In genomic region chr1:62131093-62131725, GRCh38 we compare ENCODE assay signal across 8 cellular contexts.
DNase-seq lines count a peak whose midpoint lies in the region; ATAC-seq, FAIRE-seq and TF ChIP-seq lines count a peak whose summit lies in the region.

No MANE protein-coding gene starts in this region.

- no peak overlapping the region for H3K4me3 ChIP-seq in A673 (ENCODE audit: low read depth, low read length, poor library complexity, severe bottlenecking)
- H3K4me3 ChIP-seq in GM12875 (ENCODE audit: low read depth, low read length) = no peak overlapping the region
- no peak overlapping the region for H3K4me3 ChIP-seq in endothelial cell of umbilical vein (replicated peaks in 1 of 3; ENCODE audit: insufficient read depth in 1 of 3, low read depth in 1 of 3, low read length in 3 of 3)

- H3K4me2 ChIP-seq in endothelial cell of umbilical vein (ENCODE audit: insufficient read depth, low read length) = no peak overlapping the region

- H3K9me3 ChIP-seq in A673 (ENCODE audit: low read depth, low read length, poor library complexity, severe bottlenecking) (no peaks in the 10 kb centered on the region), endothelial cell of umbilical vein (replicated peaks; ENCODE audit: control insufficient read depth, insufficient read depth, low read length) (no peaks in the 10 kb centered on the region)

- TF ChIP-seq POLR2A in endothelial cell of umbilical vein (IDR thresholded peaks at IDR 0.05; ENCODE audit: low read depth, low read length) = no peak

- intact Hi-C loops in A673 (cut with micrococcal nuclease; ENCODE audit: unreplicated experiment) (loop anchor here (5.0 kb wide), 2 partner anchors 49 to 209 kb away; no protein-coding TSS in a partner anchor), endothelial cell of umbilical vein (cut with micrococcal nuclease) (loop anchor here (1.0 to 5.0 kb wide), 3 partner anchors 49 to 209 kb away; no protein-coding TSS in a partner anchor)

- no peaks in the 10 kb centered on the region for H4K20me1 ChIP-seq in endothelial cell of umbilical vein (replicated peaks; ENCODE audit: control insufficient read depth, extremely low read depth, insufficient read depth, low read length)

- no peaks in the 10 kb centered on the region for H3K9me1 ChIP-seq in endothelial cell of umbilical vein (replicated peaks; ENCODE audit: control insufficient read depth, extremely low read depth, insufficient read depth, low read length)

- H3K27me3 ChIP-seq in A673 (replicated peaks; ENCODE audit: insufficient read depth, low read depth, low read length, poor library complexity) (no peaks in the 10 kb centered on the region), endothelial cell of umbilical vein (ENCODE audit: control insufficient read depth in 2 of 2, insufficient read depth in 2 of 2, low read length in 2 of 2) (no peaks in the 10 kb centered on the region)

- CTCF ChIA-PET in A673 (lab: Charles Lee) (interaction anchor here (0.6 to 1.2 kb wide), 4 partner anchors 10 to 49 kb away, joined by 3 to 11 read pairs (median 4); no protein-coding TSS in a partner anchor), endothelial cell of umbilical vein (lab: Charles Lee) (interaction anchor here (0.8 to 3.5 kb wide), 17 partner anchors 9 to 138 kb away, joined by 3 to 50 read pairs (median 5); no protein-coding TSS in a partner anchor)

- H3K9ac ChIP-seq in endothelial cell of umbilical vein (replicated peaks; ENCODE audit: extremely low read depth, insufficient read depth, low read length) = no peak overlapping the region

- TF ChIP-seq CTCF in A673 (conservative IDR thresholded peaks at IDR 0.05; ENCODE audit: low read depth, low read length) (peak; percentile 97), GM12875 (IDR thresholded peaks at IDR 0.05; ENCODE audit: borderline replicate concordance, insufficient read depth, low read depth, low read length) (peak; percentile 90), endothelial cell of umbilical vein (IDR thresholded peaks at IDR 0.05; ENCODE audit: extremely low read depth in 1 of 2, insufficient read depth in 1 of 2, low read depth in 1 of 2, low read length in 2 of 2) (peak; percentile 80 to 85)

- H3K79me2 ChIP-seq in endothelial cell of umbilical vein (ENCODE audit: control insufficient read depth, insufficient read depth, low read length) = no peaks in the 10 kb centered on the region

- no TSS peak for BruUV-seq in A673 (replicated peaks; lab: Mats Ljungman, UMichigan)
- BruUV-seq in endothelial cell of umbilical vein (replicated peaks; lab: Mats Ljungman, UMichigan) = no TSS peak

- H3K27ac ChIP-seq in A673 (ENCODE audit: low read depth, low read length, poor library complexity, severe bottlenecking) (no peak overlapping the region), endothelial cell of umbilical vein (ENCODE audit: insufficient read depth, low read depth, low read length) (no peak overlapping the region)

- H3K36me3 ChIP-seq in A673 (ENCODE audit: insufficient read depth, low read length, poor library complexity, severe bottlenecking) (no peaks in the 10 kb centered on the region), endothelial cell of umbilical vein (ENCODE audit: control insufficient read depth in 2 of 2, extremely low read depth in 1 of 2, insufficient read depth in 2 of 2, low read length in 2 of 2) (no peaks in the 10 kb centered on the region)

- dilution Hi-C loops in endothelial cell of umbilical vein (cut with MboI; ENCODE audit: extremely low pct_ligation_motif_present, low sequenced_read_pairs) = no loop called here

- DNase-seq in A673 (ENCODE audit: low spot score) (peak; percentile 80), NCI-H1105 treated with DMSO at 0.1 percent for 48 hours (lab: John Stamatoyannopoulos, UW) (peak; percentile 76), SW480 (ENCODE audit: low spot score) (peak; percentile 67), endothelial cell of umbilical vein (ENCODE audit: low read depth, low spot score) (peak; percentile 56), midbrain (lab: John Stamatoyannopoulos, UW) (peak; percentile 41), GF-D8 (lab: John Stamatoyannopoulos, UW) (no peak)

- POLR2A ChIA-PET in A673 (lab: Charles Lee; ENCODE audit: low non-redundant PET) = no interaction called here
- POLR2A ChIA-PET in endothelial cell of umbilical vein (lab: Charles Lee) = no interaction called here

- peak; percentile 76 for ATAC-seq in HG02642 (IDR thresholded peaks at IDR 0.05; ENCODE audit: poor library complexity, unreplicated experiment)

- peak; percentile 89 for FAIRE-seq in endothelial cell of umbilical vein (lab: Jason Lieb, UNC)

- H3K4me1 ChIP-seq in A673 (ENCODE audit: insufficient read depth, low read length, poor library complexity, severe bottlenecking) (no peaks in the 10 kb centered on the region), endothelial cell of umbilical vein (ENCODE audit: control insufficient read depth, extremely low read depth, insufficient read depth, low read length) (no peaks in the 10 kb centered on the region)

- no peak overlapping the region for H2AFZ ChIP-seq in endothelial cell of umbilical vein (ENCODE audit: low read depth, low read length)

TF ChIP-seq in endothelial cell of umbilical vein, 7 proteins besides CTCF, POLR2A, EP300 and RAD21:
- TF ChIP-seq FOS (IDR thresholded peaks at IDR 0.05; ENCODE audit: borderline replicate concordance, insufficient read depth, low read length) = no peak
